ENCODE assay signal across 2 cellular contexts in the genomic region with DNA sequence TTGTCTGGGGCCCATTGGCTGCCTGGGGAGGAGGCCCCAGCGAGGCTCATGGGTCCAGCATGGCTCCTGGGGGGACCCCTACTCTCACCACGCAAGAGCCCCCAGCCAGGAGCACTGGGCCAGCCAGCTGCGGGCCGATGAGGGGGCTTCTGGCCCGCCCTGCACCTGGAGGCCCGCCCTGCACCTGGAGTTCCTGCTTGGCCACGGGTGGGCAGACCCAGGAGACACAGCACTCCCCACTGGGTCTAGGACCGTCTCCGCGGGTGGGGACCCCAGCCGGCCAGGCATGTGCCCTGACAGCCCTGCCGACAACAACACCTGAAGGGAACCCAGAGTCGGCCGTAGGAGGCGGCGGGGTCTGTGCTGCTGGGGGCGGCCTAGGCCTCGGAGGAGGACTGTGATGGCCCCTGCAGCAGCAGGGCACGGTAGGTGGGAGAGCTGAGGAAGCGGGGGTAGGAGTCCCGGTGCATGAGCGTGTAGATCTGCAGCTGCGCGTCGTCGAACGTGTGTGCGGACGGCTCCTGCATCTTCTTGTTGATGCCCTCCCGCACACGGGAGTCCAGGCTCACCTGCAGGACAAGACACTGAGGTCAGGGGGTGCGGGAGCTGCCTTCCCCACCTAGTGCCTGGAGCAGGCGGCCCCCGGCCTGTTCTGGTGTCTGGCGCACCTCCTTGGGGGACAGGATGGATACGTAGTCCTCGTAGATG.
TF ChIP-seq lines count a peak whose summit lies in the region.

No MANE protein-coding gene starts in this region.

TF ChIP-seq in HEK293, 187 proteins besides CTCF, POLR2A, EP300 and RAD21:
- TF ChIP-seq GLIS2 (tag by site-specific recombination; IDR thresholded peaks at IDR 0.05) (peak; percentile 62), ZIC2 (tag by site-specific recombination; IDR thresholded peaks at IDR 0.05) (peak; percentile 25; the same call in 1 of the 2 replicates), ZNF146 (tag by site-specific recombination; IDR thresholded peaks at IDR 0.05) (no peak), ZNF600 (tag by site-specific recombination; IDR thresholded peaks at IDR 0.05) (peak; percentile 14; the same call in 1 of the 2 replicates), ZSCAN16 (tag by site-specific recombination; IDR thresholded peaks at IDR 0.05) (no peak)

TF ChIP-seq in H1, 55 proteins besides CTCF, POLR2A, EP300 and RAD21:
- no peak for TF ChIP-seq SRF (IDR thresholded peaks at IDR 0.05; ENCODE audit: low read depth, low read length)
- TF ChIP-seq SIRT6 (IDR thresholded peaks at IDR 0.05; ENCODE audit: low read length): no peak
- TF ChIP-seq SAP30 (IDR thresholded peaks at IDR 0.05; ENCODE audit: insufficient read depth, insufficient replicate concordance, low read length): no peak
- TF ChIP-seq RFX5 (IDR thresholded peaks at IDR 0.05; ENCODE audit: borderline replicate concordance, low read depth, low read length): no peak
